In genomic region chr1:52556641-52557360, GRCh38 we compare ENCODE assay signal across 19 cellular contexts. TPM values are rescaled to one million over a fixed set of nuclear protein-coding genes. Genes with fewer than 3 reads are reported as not detected.
A peak's percentile ranks its signal among the peaks of the same experiment; 100 is the strongest.
DNase-seq lines count a peak whose midpoint lies in the region; ATAC-seq, FAIRE-seq and TF ChIP-seq lines count a peak whose summit lies in the region.
"Had no signal": no experiment of that assay in that cellular context is flagged by ENCODE, and none has a peak within 500 bp of the region (broad histone marks: within the 10 kb centered on the region; RNA-seq: fewer than 3 reads in every experiment).

No MANE protein-coding gene starts in this region.

- peaks cover 20% of the 10 kb centered on the region for H3K4me1 Mint-ChIP-seq in CD4-positive, alpha-beta T cell (ENCODE audit: low read depth)
- H3K4me1 Mint-ChIP-seq in naive thymus-derived CD4-positive, alpha-beta T cell = peaks cover 0 to 24% (median 17%) of the 10 kb centered on the region in 7 donors
- peaks cover 6 to 11% of the 10 kb centered on the region in 2 donors for H3K4me1 Mint-ChIP-seq in immature natural killer cell

- H3K27me3 ChIP-seq in CD4-positive, alpha-beta T cell (ENCODE audit: control insufficient read depth, insufficient read depth, low read length) = no peaks in the 10 kb centered on the region
- no peaks in the 10 kb centered on the region for H3K27me3 ChIP-seq in naive thymus-derived CD4-positive, alpha-beta T cell (ENCODE audit: control insufficient read depth in 2 of 2, insufficient read depth in 2 of 2, low read length in 2 of 2)
- H3K27me3 ChIP-seq in BE2C = no peaks in the 10 kb centered on the region
- H3K27me3 ChIP-seq: BLaER1 treated with 17β-estradiol and CSF1 and Interleukin-3, amounts not matched to agents 10 nM and 100 nM had no signal

- no peak for TF ChIP-seq POLR2A in A549 (IDR thresholded peaks at IDR 0.05; ENCODE audit: low read length)

- whole genome bisulfite sequencing in A549 (ENCODE audit: missing lambda C conversion rate) = 56% methylated on average over 4 of the region's 4 CpGs

- H3K4me3 Mint-ChIP-seq in CD4-positive, alpha-beta T cell = no peak overlapping the region
- no peak overlapping the region for H3K4me3 Mint-ChIP-seq in naive thymus-derived CD4-positive, alpha-beta T cell
- no peak overlapping the region for H3K4me3 Mint-ChIP-seq in immature natural killer cell

- H3K4me1 ChIP-seq in A549 (peaks cover 21% of the 10 kb centered on the region; the same call in 2 of the 3 replicates), BE2C (no peaks in the 10 kb centered on the region)
- peaks cover 0 to 13% of the 10 kb centered on the region in 2 donors for H3K4me1 ChIP-seq in naive thymus-derived CD4-positive, alpha-beta T cell (ENCODE audit: control insufficient read depth in 2 of 2, insufficient read depth in 2 of 2, low read length in 2 of 2)

- TF ChIP-seq CTCF in A549 (IDR thresholded peaks at IDR 0.05) (no peak), BE2C (IDR thresholded peaks at IDR 0.05; ENCODE audit: low read depth, low read length) (no peak)
- no peak for TF ChIP-seq CTCF in CD4-positive, alpha-beta T cell (IDR thresholded peaks at IDR 0.05)

- TF ChIP-seq EP300 in A549 (IDR thresholded peaks at IDR 0.05) = no peak

- H3K9me3 Mint-ChIP-seq in CD4-positive, alpha-beta T cell = no peaks in the 10 kb centered on the region
- no peaks in the 10 kb centered on the region for H3K9me3 Mint-ChIP-seq in naive thymus-derived CD4-positive, alpha-beta T cell
- no peaks in the 10 kb centered on the region for H3K9me3 Mint-ChIP-seq in immature natural killer cell

- no peak overlapping the region for H3K4me3 ChIP-seq in A549
- no peak overlapping the region for H3K4me3 ChIP-seq in naive thymus-derived CD4-positive, alpha-beta T cell (ENCODE audit: low read length)
- H3K4me3 ChIP-seq in BE2C (ENCODE audit: low read depth, low read length) = no peak overlapping the region
- H3K4me3 ChIP-seq: BLaER1 treated with 17β-estradiol and CSF1 and Interleukin-3, amounts not matched to agents 10 nM and 100 nM; SK-N-MC had no signal

- no peak overlapping the region for H3K4me2 ChIP-seq in A549
- H3K4me2 ChIP-seq: BLaER1 treated with 17β-estradiol and CSF1 and Interleukin-3, amounts not matched to agents 10 nM and 100 nM had no signal

- H3K36me3 Mint-ChIP-seq in CD4-positive, alpha-beta T cell (ENCODE audit: low read depth) = no peaks in the 10 kb centered on the region
- H3K36me3 Mint-ChIP-seq in naive thymus-derived CD4-positive, alpha-beta T cell = peaks cover 0 to 7% (median 0%) of the 10 kb centered on the region in 5 donors
- H3K36me3 Mint-ChIP-seq in immature natural killer cell = peaks cover under 1 to 6% (median 4%) of the 10 kb centered on the region in 3 donors

- no peak for FAIRE-seq in A549 (lab: Jason Lieb, UNC)
- FAIRE-seq: H54, HepG2 had no signal

- intact Hi-C loops in CD4-positive, alpha-beta T cell (cut with DNase I, micrococcal nuclease) = loop anchor here in 1 of 2 experiments (2.0 to 5.0 kb wide), 2 partner anchors 34 to 44 kb away; no protein-coding TSS in a partner anchor
- intact Hi-C loops in naive thymus-derived CD4-positive, alpha-beta T cell (cut with micrococcal nuclease) = loop anchor here in 1 of 2 donors (10.0 kb wide), 2 partner anchors 502 to 1388 kb away; partner anchors contain the start of genes BTF3L4, IFT25, LRRC42 and TXNDC12

- H3K27me3 Mint-ChIP-seq in CD4-positive, alpha-beta T cell = no peaks in the 10 kb centered on the region
- peaks cover 0 to 18% (median 0%) of the 10 kb centered on the region in 5 donors for H3K27me3 Mint-ChIP-seq in naive thymus-derived CD4-positive, alpha-beta T cell
- peaks cover 0 to 3% (median 3%) of the 10 kb centered on the region in 3 donors for H3K27me3 Mint-ChIP-seq in immature natural killer cell (ENCODE audit: low read depth in 3 of 3)

- CTCF ChIA-PET in A549 (lab: Yijun Ruan, JAX) = interaction anchor here (0.8 kb wide), 1 partner anchor 11 kb away, joined by 3 read pairs; no protein-coding TSS in a partner anchor
- CTCF ChIA-PET in CD4-positive, alpha-beta T cell (lab: Charles Lee) = interaction anchor here (0.6 kb wide), 1 partner anchor 158 kb away, joined by 3 read pairs; no protein-coding TSS in a partner anchor
- CTCF ChIA-PET in naive thymus-derived CD4-positive, alpha-beta T cell (lab: Charles Lee) = no interaction called here

- DNase-seq in A549 (ENCODE audit: low read depth in 1 of 2, low spot score in 1 of 2) (no peak), NCI-H69 (lab: John Stamatoyannopoulos, UW) (peak; percentile 48), BE2C (no peak), immature natural killer cell (no peak)
- no peak for DNase-seq in CD4-positive, alpha-beta T cell
- no peak for DNase-seq in naive thymus-derived CD4-positive, alpha-beta T cell
- DNase-seq: DMS153, Karpas-422, NCI-H1417 treated with DMSO at 0.1 percent for 48 hours, NCI-H2081, NCI-H446, RPMI8226, T-helper 1 cell had no signal

- POLR2A ChIA-PET in A549 (lab: Yijun Ruan, JAX) = no interaction called here
- POLR2A ChIA-PET in CD4-positive, alpha-beta T cell (lab: Charles Lee) = no interaction called here
- POLR2A ChIA-PET in naive thymus-derived CD4-positive, alpha-beta T cell (lab: Charles Lee) = interaction anchor here (1.3 to 1.6 kb wide), 2 partner anchors 36 to 45 kb away, joined by 3 to 6 read pairs; partner anchors contain the start of gene GPX7

- H3K9me3 ChIP-seq in A549 (no peaks in the 10 kb centered on the region), BE2C (no peaks in the 10 kb centered on the region)
- no peaks in the 10 kb centered on the region for H3K9me3 ChIP-seq in CD4-positive, alpha-beta T cell (ENCODE audit: control insufficient read depth, low read length)
- no peaks in the 10 kb centered on the region for H3K9me3 ChIP-seq in naive thymus-derived CD4-positive, alpha-beta T cell (ENCODE audit: control insufficient read depth in 2 of 3, low read length in 3 of 3)

- no peak for TF ChIP-seq RAD21 in A549 (conservative IDR thresholded peaks at IDR 0.05 in 1 of 2, IDR thresholded peaks at IDR 0.05 in 1 of 2)

- ATAC-seq in A549 (no peak), HG02678 (IDR thresholded peaks at IDR 0.05; ENCODE audit: unreplicated experiment) (no peak)
- ATAC-seq in CD4-positive, alpha-beta T cell (ENCODE audit: poor library complexity) = no peak
- no peak for ATAC-seq in naive thymus-derived CD4-positive, alpha-beta T cell
- ATAC-seq: HepG2 had no signal

- peak overlapping the region; percentile 8 for H3K27ac Mint-ChIP-seq in CD4-positive, alpha-beta T cell
- H3K27ac Mint-ChIP-seq in naive thymus-derived CD4-positive, alpha-beta T cell = peak overlapping the region in 5 of 9 donors; percentile 0 to 15 (median 3)
- no peak overlapping the region for H3K27ac Mint-ChIP-seq in immature natural killer cell

- H3K36me3 ChIP-seq in naive thymus-derived CD4-positive, alpha-beta T cell (ENCODE audit: control insufficient read depth in 2 of 3, insufficient read depth in 3 of 3, low read length in 3 of 3) = peaks cover 0 to 9% (median 0%) of the 10 kb centered on the region in 3 experiments
- H3K36me3 ChIP-seq in BE2C = no peaks in the 10 kb centered on the region
- H3K36me3 ChIP-seq: BLaER1 treated with 17β-estradiol and CSF1 and Interleukin-3, amounts not matched to agents 10 nM and 100 nM had no signal

- peak overlapping the region; percentile 3 to 33; a peak in 1 of 6 replicates for H3K27ac ChIP-seq in A549
- no peak overlapping the region for H3K27ac ChIP-seq in CD4-positive, alpha-beta T cell (ENCODE audit: low read depth, low read length)
- H3K27ac ChIP-seq in naive thymus-derived CD4-positive, alpha-beta T cell (ENCODE audit: low read depth, low read length) = no peak overlapping the region
- H3K27ac ChIP-seq: BLaER1 treated with 17β-estradiol and CSF1 and Interleukin-3, amounts not matched to agents 10 nM and 100 nM; SK-N-MC had no signal

TF ChIP-seq in A549, 52 proteins besides CTCF, POLR2A, EP300 and RAD21 (continues in another document):
- TF ChIP-seq MYC (IDR thresholded peaks at IDR 0.05; ENCODE audit: borderline replicate concordance, low read length) (no peak), MAX (IDR thresholded peaks at IDR 0.05) (no peak), MAZ (IDR thresholded peaks at IDR 0.05; ENCODE audit: borderline replicate concordance, low read depth, low read length) (no peak), KDM5A (IDR thresholded peaks at IDR 0.05) (no peak), TP53 (CRISPR knock-in tag; IDR thresholded peaks at IDR 0.05) (no peak), FOXS1 (CRISPR knock-in tag; IDR thresholded peaks at IDR 0.05) (no peak), ZFP36 (IDR thresholded peaks at IDR 0.05; ENCODE audit: borderline replicate concordance, partially characterized antibody) (no peak), SREBF2 (IDR thresholded peaks at IDR 0.05) (no peak), JUN (IDR thresholded peaks at IDR 0.05) (no peak), TFCP2L1 (CRISPR knock-in tag; IDR thresholded peaks at IDR 0.05) (no peak), JUNB (IDR thresholded peaks at IDR 0.05) (no peak), RARB (CRISPR knock-in tag; IDR thresholded peaks at IDR 0.05) (no peak)

RNA-seq across cellular contexts. Expression of gene TUT4, which starts 3.9 kb away (rescaled TPM):
- polyA plus RNA-seq in A549 (2011; rRNA removed) = 32.2 and 34.1 TPM in 2 replicates
- 22.1 and 23.4 TPM in 2 replicates for polyA plus RNA-seq in A549 (2012; cell fraction: cytosol; rRNA removed)
- 52.8 and 55.3 TPM in 2 replicates for polyA plus RNA-seq in A549 (2012; cell fraction: nucleus; rRNA removed)
- polyA plus RNA-seq in A549 (2017; fragmentation: RNase III; extraction: RNeasy Plus Mini Kit Qiagen cat#74134 plus additional on column Dnase treatment) = 25.3 to 28.0 TPM (median 26.2 TPM) in 3 replicates
- polyA minus RNA-seq in A549 (2011; rRNA and poly(A)+ RNA removed) = 20.3 and 21.4 TPM in 2 replicates
- 100 to 1,000 TPM; 141 to 147 TPM for total RNA-seq in CD4-positive, alpha-beta T cell
- 100 to 1,000 TPM in 4 of 5 experiments, 10 to 100 TPM in 1; 80.4 to 169 (median 139) TPM for total RNA-seq in naive thymus-derived CD4-positive, alpha-beta T cell
- 10 to 100 TPM; 32.8 to 50.4 TPM for polyA plus RNA-seq in naive thymus-derived CD4-positive, alpha-beta T cell
- polyA plus RNA-seq in BE2C (2012; ENCODE audit: insufficient read depth, insufficient read length, low read depth) = 22.7 TPM
- 10 to 100 TPM; 14.5 to 36.0 (median 23.0) TPM for polyA plus RNA-seq in immature natural killer cell

RNA-seq across cellular contexts. Expression of gene GPX7, which starts 45.4 kb away (rescaled TPM):
- not detected in 2 replicates for polyA plus RNA-seq in A549 (2011; rRNA removed)
- 0.03 TPM in 1 of 2 replicates, not detected in the other for polyA plus RNA-seq in A549 (2012; cell fraction: cytosol; rRNA removed)
- not detected in 2 replicates for polyA plus RNA-seq in A549 (2012; cell fraction: nucleus; rRNA removed)
- not detected in 3 replicates for polyA plus RNA-seq in A549 (2017; fragmentation: RNase III; extraction: RNeasy Plus Mini Kit Qiagen cat#74134 plus additional on column Dnase treatment)
- not detected in 2 replicates for polyA minus RNA-seq in A549 (2011; rRNA and poly(A)+ RNA removed)
- 10 to 100 TPM; 11.7 to 12.5 TPM for total RNA-seq in CD4-positive, alpha-beta T cell
- 10 to 100 TPM; 14.8 to 32.8 (median 29.2) TPM for total RNA-seq in naive thymus-derived CD4-positive, alpha-beta T cell
- polyA plus RNA-seq in naive thymus-derived CD4-positive, alpha-beta T cell = 10 to 100 TPM; 46.0 to 51.6 TPM
- 42.7 TPM for polyA plus RNA-seq in BE2C (2012; ENCODE audit: insufficient read depth, insufficient read length, low read depth)
- polyA plus RNA-seq in immature natural killer cell = 10 to 100 TPM; 31.2 to 35.6 (median 31.9) TPM
- total RNA-seq: OCI-LY7 had no signal

Comparison
In these comparisons a context has a peak if more than half of its experiments do, and no peak if none do; other contexts are left out.
1. H3K27ac ChIP-seq: peak in A549 (2 of 2); none in CD4-positive, alpha-beta T cell (single experiment) and naive thymus-derived CD4-positive, alpha-beta T cell (single experiment).
2. H3K27ac Mint-ChIP-seq: peak in CD4-positive, alpha-beta T cell (single experiment) and naive thymus-derived CD4-positive, alpha-beta T cell (5 of 9); none in immature natural killer cell (0 of 6).
3. RNA of gene GPX7, which starts 45.4 kb away (polyA plus RNA-seq): 46.0 to 51.6 TPM in naive thymus-derived CD4-positive, alpha-beta T cell and 31.2 to 35.6 TPM in immature natural killer cell; 0.03 TPM in A549; every median in the first group is over 10 times any median in the second.